Comparison of ENCODE assay signal across 8 cellular contexts in genomic region chr2:86442642-86443005, GRCh38. TPM values are rescaled to one million over a fixed set of nuclear protein-coding genes. Genes with fewer than 3 reads are reported as not detected.
A peak's percentile ranks its signal among the peaks of the same experiment; 100 is the strongest.
DNase-seq lines count a peak whose midpoint lies in the region; ATAC-seq and TF ChIP-seq lines count a peak whose summit lies in the region.

No MANE protein-coding gene starts in this region.

- H3K14ac ChIP-seq in H9 (ENCODE audit: insufficient read depth, low read length): no peak overlapping the region

- no peak overlapping the region for H2AFZ ChIP-seq in H9 (ENCODE audit: low read length)

- no peak overlapping the region for H3K27ac ChIP-seq in H9 (ENCODE audit: insufficient read length, low read depth, low read length)

- no peak overlapping the region for H2BK12ac ChIP-seq in H9 (ENCODE audit: insufficient read length, low read depth, low read length)

- peaks cover 2% of the 10 kb centered on the region for H4K20me1 ChIP-seq in H9 (ENCODE audit: control insufficient read depth, insufficient read depth, insufficient read length)

- no CpG with 5 or more reads among the region's 5 CpGs for WGBS in H9 (ENCODE audit: extremely low coverage, insufficient read length, low lambda C conversion rate)

- H3K27me3 ChIP-seq in H9 (ENCODE audit: insufficient read depth, low read length): no peaks in the 10 kb centered on the region

- H4K5ac ChIP-seq in H9 (ENCODE audit: insufficient read length, low read depth, low read length): no peak overlapping the region

- no peak overlapping the region for H3K4ac ChIP-seq in H9 (ENCODE audit: low read depth, low read length)

- H2BK15ac ChIP-seq in H9 (ENCODE audit: low read depth, low read length): no peak overlapping the region

- H4K8ac ChIP-seq in H9 (replicated peaks; ENCODE audit: insufficient read length, low read depth, low read length): no peak overlapping the region

- peaks cover 4% of the 10 kb centered on the region for H3K23me2 ChIP-seq in H9 (ENCODE audit: insufficient read length, low read depth, low read length, poor library complexity, severe bottlenecking)

- H3K27ac Mint-ChIP-seq in H9 (peak overlapping the region; percentile 69 to 93 (median 90); a peak in 3 of 7 replicates), T-cell (peak overlapping the region; percentile 98 to 99)

- no peak overlapping the region for H3T11ph ChIP-seq in H9 (ENCODE audit: low read length)

- H2BK20ac ChIP-seq in H9 (ENCODE audit: low read depth, low read length, poor library complexity, severe bottlenecking): no peak overlapping the region

- H3K4me1 Mint-ChIP-seq in H9: peaks cover 20% of the 10 kb centered on the region in 2 experiments
- peaks cover 59 to 64% (median 61%) of the 10 kb centered on the region in 3 donors for H3K4me1 Mint-ChIP-seq in T-cell

- H3K18ac ChIP-seq in H9 (ENCODE audit: insufficient read length, low read depth, low read length): no peak overlapping the region

- H3K79me2 ChIP-seq in H9 (ENCODE audit: insufficient read depth, low read length): peaks cover 2% of the 10 kb centered on the region; the same call in 1 of the 2 replicates

- DNase-seq in GDM1 (lab: John Stamatoyannopoulos, UW) (peak; percentile 77), H9 (peak; percentile 73), M059J (ENCODE audit: low read depth) (peak; percentile 80), T-cell (peak; percentile 7 to 84 (median 72)), amniotic stem cell (lab: John Stamatoyannopoulos, UW) (peak; percentile 90), left cardiac atrium (peak; percentile 88), posterior vena cava (ENCODE audit: low spot score) (peak; percentile 93), ureter (ENCODE audit: low spot score) (peak; percentile 92)

- H3K9me3 Mint-ChIP-seq in H9: peaks cover 30% of the 10 kb centered on the region in 2 experiments
- peaks cover 7 to 21% (median 9%) of the 10 kb centered on the region in 3 donors for H3K9me3 Mint-ChIP-seq in T-cell

- no peak overlapping the region for H3K23ac ChIP-seq in H9 (ENCODE audit: insufficient read length, low read depth, low read length)

- H4K91ac ChIP-seq in H9 (ENCODE audit: insufficient read length, low read depth, low read length): no peak overlapping the region

- no peak overlapping the region for H2BK5ac ChIP-seq in H9 (ENCODE audit: insufficient read length, low read length)

- H3K36me3 Mint-ChIP-seq in H9 (ENCODE audit: insufficient read depth in 1 of 3, low read depth in 3 of 3) (peaks cover 20 to 53% (median 23%) of the 10 kb centered on the region in 3 experiments), T-cell (peaks cover 49% of the 10 kb centered on the region)

- no peak overlapping the region for H3K56ac ChIP-seq in H9 (ENCODE audit: insufficient read length, low read depth, low read length)

- TF ChIP-seq CTCF in H9 (conservative IDR thresholded peaks at IDR 0.05): no peak

- ATAC-seq in T-cell (replicated peaks in 1 of 4) (peak; percentile 28 to 55 (median 33)), left cardiac atrium (peak; percentile 81 to 90)

- POLR2A ChIA-PET in T-cell (lab: Charles Lee): interaction anchor here (0.7 to 1.7 kb wide), 7 partner anchors 12 to 119 kb away, joined by 3 to 18 read pairs (median 3); no protein-coding TSS in a partner anchor

- H3K27me3 Mint-ChIP-seq in H9 (ENCODE audit: low read depth): peaks cover 14% of the 10 kb centered on the region
- no peaks in the 10 kb centered on the region for H3K27me3 Mint-ChIP-seq in T-cell

- no peak overlapping the region for H2BK120ac ChIP-seq in H9 (ENCODE audit: low read depth, low read length, poor library complexity, severe bottlenecking)

- H3K4me3 Mint-ChIP-seq in H9 (peak overlapping the region; percentile 88 to 92), T-cell (peak overlapping the region; percentile 98)

- intact Hi-C loops in left cardiac atrium (cut with DNase I) (loop anchor here in 1 of 2 donors (5.0 to 10.0 kb wide), 2 partner anchors 50 to 218 kb away; no protein-coding TSS in a partner anchor), posterior vena cava (cut with DNase I) (no loop called here)

- peak overlapping the region; percentile 86 for H3K4me2 ChIP-seq in H9 (ENCODE audit: insufficient read depth, insufficient read length, low read length)

- H2AK5ac ChIP-seq in H9 (ENCODE audit: insufficient read length, low read length): no peak overlapping the region

- H3K9ac ChIP-seq in H9 (ENCODE audit: extremely low read depth, insufficient read length, low read length): no peak overlapping the region

- CTCF ChIA-PET in T-cell (lab: Charles Lee): interaction anchor here in 1 of 2 donors (0.6 to 1.6 kb wide), 3 partner anchors 229 to 351 kb away, joined by 3 to 7 read pairs (median 5); partner anchors contain the start of genes POLR1A and PTCD3

- H3K79me1 ChIP-seq in H9 (ENCODE audit: insufficient read depth, low read depth, low read length, poor library complexity, severe bottlenecking): peaks cover 6% of the 10 kb centered on the region

- peaks cover 7% of the 10 kb centered on the region for H3K9me3 ChIP-seq in H9 (ENCODE audit: control insufficient read depth, low read depth, low read length)

- no peaks in the 10 kb centered on the region for H3K4me1 ChIP-seq in H9 (ENCODE audit: insufficient read depth, low read length)

RNA-seq across cellular contexts. Expression of gene KDM3A, which starts 1.5 kb away (rescaled TPM):
- total RNA-seq in H9 (2021): 24.8 and 28.1 TPM in 2 replicates
- total RNA-seq in M059J (2014; rRNA removed; shearing (Covaris generic)): 9.6 and 22.8 TPM in 2 replicates
- 100 to 1,000 TPM; 140 to 168 (median 145) TPM for total RNA-seq in T-cell
- 10 to 100 TPM; 35.5 to 45.9 TPM for total RNA-seq in left cardiac atrium
- total RNA-seq in posterior vena cava: 10 to 100 TPM; 41.8 to 46.0 TPM
- total RNA-seq in ureter: 59.1 TPM
